11 cellular contexts compared by ENCODE assay signal in the genomic region with DNA sequence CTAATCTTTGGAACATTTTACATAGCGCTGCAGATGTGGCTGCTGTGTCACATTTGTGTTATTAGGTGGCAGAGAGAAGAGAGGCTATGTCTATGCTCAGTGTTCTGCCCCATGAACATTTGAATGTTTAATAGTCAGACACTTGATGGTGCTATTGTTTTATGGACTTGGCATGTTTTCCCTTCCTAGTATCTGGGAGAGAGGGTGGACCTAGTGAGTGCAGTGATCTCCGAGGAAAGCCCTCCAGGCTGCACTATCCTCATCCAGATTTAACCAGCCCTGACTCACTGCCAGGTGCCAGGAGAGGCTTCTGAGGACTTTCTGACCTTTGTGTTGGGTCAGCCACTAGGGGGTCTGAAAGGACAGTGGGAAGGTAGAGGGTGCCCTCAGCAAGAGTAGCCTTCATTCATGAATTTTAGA. TPM values are rescaled to one million over a fixed set of nuclear protein-coding genes. Genes with fewer than 3 reads are reported as not detected.
DNase-seq lines count a peak whose midpoint lies in the region; ATAC-seq lines count a peak whose summit lies in the region.
"Had no signal": no experiment of that assay in that cellular context is flagged by ENCODE, and none has a peak within 500 bp of the region (broad histone marks: within the 10 kb centered on the region; RNA-seq: fewer than 3 reads in every experiment).

No MANE protein-coding gene starts in this region.

- H3K4me3 Mint-ChIP-seq in activated naive CD8-positive, alpha-beta T cell treated with anti-CD3 and anti-CD28 coated beads, Interleukin-2, amount 50 U/mL, for 24 hours: no peak overlapping the region
- H3K4me3 Mint-ChIP-seq in activated CD4-positive, alpha-beta T cell treated with anti-CD3 and anti-CD28 coated beads, Interleukin-2, amount 10 ng/mL, durations not matched to agents 24 days and 14 days: no peak overlapping the region
- H3K4me3 Mint-ChIP-seq: dendritic cell treated with granulocyte-macrophage colony-stimulating factor and Interleukin-4, amounts not matched to agents 40 ng/mL and 50 ng/mL, for 4 days had no signal

- peaks cover 29% of the 10 kb centered on the region for H3K4me1 Mint-ChIP-seq in activated naive CD8-positive, alpha-beta T cell treated with anti-CD3 and anti-CD28 coated beads, Interleukin-2, amount 50 U/mL, for 24 hours
- H3K4me1 Mint-ChIP-seq in activated CD4-positive, alpha-beta T cell treated with anti-CD3 and anti-CD28 coated beads, Interleukin-2, amount 10 ng/mL, durations not matched to agents 24 days and 14 days: peaks cover 18% of the 10 kb centered on the region

- peak overlapping the region; percentile 65 for H3K27ac Mint-ChIP-seq in activated naive CD8-positive, alpha-beta T cell treated with anti-CD3 and anti-CD28 coated beads, Interleukin-2, amount 50 U/mL, for 24 hours
- no peak overlapping the region for H3K27ac Mint-ChIP-seq in activated CD4-positive, alpha-beta T cell treated with anti-CD3 and anti-CD28 coated beads, Interleukin-2, amount 10 ng/mL, durations not matched to agents 24 days and 14 days
- H3K27ac Mint-ChIP-seq: dendritic cell treated with granulocyte-macrophage colony-stimulating factor and Interleukin-4, amounts not matched to agents 40 ng/mL and 50 ng/mL, for 4 days had no signal

- intact Hi-C loops in activated CD4-positive, alpha-beta T cell treated with anti-CD3 and anti-CD28 coated beads, Interleukin-2, amount 10 ng/mL, durations not matched to agents 24 days and 14 days (cut with micrococcal nuclease): no loop called here

- ATAC-seq in HG02981 (IDR thresholded peaks at IDR 0.05; ENCODE audit: unreplicated experiment) (peak; percentile 45), HG03175 (IDR thresholded peaks at IDR 0.05; ENCODE audit: unreplicated experiment) (no peak), HG03342 (IDR thresholded peaks at IDR 0.05; ENCODE audit: unreplicated experiment) (no peak)
- ATAC-seq in activated naive CD8-positive, alpha-beta T cell treated with anti-CD3 and anti-CD28 coated beads, Interleukin-2, amount 50 U/mL, for 24 hours: peak; percentile 53

- H3K36me3 Mint-ChIP-seq in activated naive CD8-positive, alpha-beta T cell treated with anti-CD3 and anti-CD28 coated beads, Interleukin-2, amount 50 U/mL, for 24 hours (ENCODE audit: low read depth): peaks cover 59% of the 10 kb centered on the region
- peaks cover 68% of the 10 kb centered on the region for H3K36me3 Mint-ChIP-seq in activated CD4-positive, alpha-beta T cell treated with anti-CD3 and anti-CD28 coated beads, Interleukin-2, amount 10 ng/mL, durations not matched to agents 24 days and 14 days (ENCODE audit: low read depth)

- no peaks in the 10 kb centered on the region for H3K27me3 Mint-ChIP-seq in activated naive CD8-positive, alpha-beta T cell treated with anti-CD3 and anti-CD28 coated beads, Interleukin-2, amount 50 U/mL, for 24 hours
- no peaks in the 10 kb centered on the region for H3K27me3 Mint-ChIP-seq in activated CD4-positive, alpha-beta T cell treated with anti-CD3 and anti-CD28 coated beads, Interleukin-2, amount 10 ng/mL, durations not matched to agents 24 days and 14 days
- H3K27me3 Mint-ChIP-seq: dendritic cell treated with granulocyte-macrophage colony-stimulating factor and Interleukin-4, amounts not matched to agents 40 ng/mL and 50 ng/mL, for 4 days had no signal

- no peaks in the 10 kb centered on the region for H3K9me3 Mint-ChIP-seq in activated naive CD8-positive, alpha-beta T cell treated with anti-CD3 and anti-CD28 coated beads, Interleukin-2, amount 50 U/mL, for 24 hours
- H3K9me3 Mint-ChIP-seq in activated CD4-positive, alpha-beta T cell treated with anti-CD3 and anti-CD28 coated beads, Interleukin-2, amount 10 ng/mL, durations not matched to agents 24 days and 14 days: no peaks in the 10 kb centered on the region
- H3K9me3 Mint-ChIP-seq: dendritic cell treated with granulocyte-macrophage colony-stimulating factor and Interleukin-4, amounts not matched to agents 40 ng/mL and 50 ng/mL, for 4 days had no signal

- DNase-seq in NCI-H510A treated with DMSO at 0.1 percent for 48 hours (lab: John Stamatoyannopoulos, UW): peak; percentile 9
- no peak for DNase-seq in NCI-H510A (lab: John Stamatoyannopoulos, UW)
- no peak for DNase-seq in activated naive CD8-positive, alpha-beta T cell treated with anti-CD3 and anti-CD28 coated beads, Interleukin-2, amount 50 U/mL, for 24 hours
- DNase-seq in pons (ENCODE audit: low spot score): peak; percentile 43
- DNase-seq in activated CD4-positive, alpha-beta T cell treated with anti-CD3 and anti-CD28 coated beads, Interleukin-2, amount 10 ng/mL, durations not matched to agents 24 days and 14 days: no peak
- DNase-seq: NCI-H1092 treated with DMSO at 0.1 percent for 48 hours, right lobe of liver had no signal

RNA-seq across cellular contexts. Expression of a gene that starts 24.3 kb away (rescaled TPM):
- total RNA-seq in activated CD4-positive, alpha-beta T cell treated with anti-CD3 and anti-CD28 coated beads, Interleukin-2, amount 10 ng/mL, durations not matched to agents 24 days and 14 days: 63.3 and 64.6 TPM in 2 replicates

RNA-seq across cellular contexts. Expression of a gene that starts 24.8 kb away (rescaled TPM):
- 5.7 and 6.9 TPM in 2 replicates for total RNA-seq in activated CD4-positive, alpha-beta T cell treated with anti-CD3 and anti-CD28 coated beads, Interleukin-2, amount 10 ng/mL, durations not matched to agents 24 days and 14 days

RNA-seq across cellular contexts. Expression of a gene that starts 46.5 kb away (rescaled TPM):
- total RNA-seq in activated CD4-positive, alpha-beta T cell treated with anti-CD3 and anti-CD28 coated beads, Interleukin-2, amount 10 ng/mL, durations not matched to agents 24 days and 14 days: 10.2 and 13.5 TPM in 2 replicates

Comparison
In these comparisons a context has a peak if more than half of its experiments do, and no peak if none do; other contexts are left out.
1. DNase-seq: peak in NCI-H510A treated with DMSO at 0.1 percent for 48 hours (single experiment) and pons (single experiment); none in NCI-H510A (single experiment), activated naive CD8-positive, alpha-beta T cell treated with anti-CD3 and anti-CD28 coated beads, Interleukin-2, amount 50 U/mL, for 24 hours (single experiment) and activated CD4-positive, alpha-beta T cell treated with anti-CD3 and anti-CD28 coated beads, Interleukin-2, amount 10 ng/mL, durations not matched to agents 24 days and 14 days (single experiment).
2. ATAC-seq: peak in HG02981 (single experiment) and activated naive CD8-positive, alpha-beta T cell treated with anti-CD3 and anti-CD28 coated beads, Interleukin-2, amount 50 U/mL, for 24 hours (single experiment); none in HG03175 (single experiment) and HG03342 (single experiment).